ENCODE assay signal across 20 cellular contexts in the genomic region with DNA sequence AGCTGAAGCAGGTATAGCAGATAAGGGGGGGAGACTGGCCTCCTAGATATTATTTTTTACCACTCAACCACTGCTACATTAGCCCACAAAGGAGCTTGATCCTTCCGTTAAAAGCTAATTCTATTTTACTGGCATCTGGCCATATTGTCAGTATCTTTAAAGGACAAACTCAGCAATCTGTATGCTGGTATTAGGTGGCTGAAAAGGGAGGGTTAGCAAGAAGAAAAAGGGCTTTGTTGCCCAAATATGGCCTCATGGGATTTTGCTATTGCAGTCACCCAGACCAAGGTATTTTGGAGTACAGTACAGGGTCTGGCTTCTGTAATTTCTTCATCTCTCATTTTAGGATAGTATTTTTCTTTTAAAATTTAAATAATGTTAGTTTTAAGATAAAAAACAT.
"Had no signal": no experiment of that assay in that cellular context is flagged by ENCODE, and none has a peak within 500 bp of the region (broad histone marks: within the 10 kb centered on the region; RNA-seq: fewer than 3 reads in every experiment).

No MANE protein-coding gene starts in this region.

- H3K27me3 ChIP-seq: breast epithelium, colonic mucosa, dorsolateral prefrontal cortex, heart right ventricle had no signal

- H3K9me3 ChIP-seq: breast epithelium, colonic mucosa, heart right ventricle had no signal

- H3K9me3 Mint-ChIP-seq: activated B cell treated with CpG ODN at 0.5 μM for 24 hours; activated naive CD8-positive, alpha-beta T cell treated with anti-CD3 and anti-CD28 coated beads for 36 hours; activated T-cell treated with anti-CD3 and anti-CD28 coated beads, Interleukin-2, amount 50 U/mL, for 4 hours; naive B cell; T-helper 1 cell treated with Interleukin-12 subunit alpha and Interleukin-12 subunit beta and Interleukin-4 antibody, amounts not matched to agents 30 μg/mL and 1 μg/mL, for 36 hours had no signal

- H3K36me3 ChIP-seq: breast epithelium, colonic mucosa had no signal

- H3K4me1 ChIP-seq: breast epithelium, colonic mucosa had no signal

- H3K4me3 ChIP-seq: breast epithelium, colonic mucosa, dorsolateral prefrontal cortex, heart right ventricle, lung had no signal

- ATAC-seq: activated CD4-positive, alpha-beta T cell treated with anti-CD3 and anti-CD28 coated beads for 36 hours; activated T-cell treated with anti-CD3 and anti-CD28 coated beads, Interleukin-2, amount 50 U/mL, for 4 hours; heart right ventricle; left colon had no signal

- DNase-seq: activated B cell treated with CpG ODN at 0.5 μM for 24 hours; activated CD4-positive, alpha-beta T cell treated with anti-CD3 and anti-CD28 coated beads for 36 hours; activated CD4-positive, alpha-beta T cell treated with anti-CD3 and anti-CD28 coated beads, Interleukin-2, amount 50 U/mL, for 4 hours; activated CD8-positive, alpha-beta memory T cell treated with anti-CD3 and anti-CD28 coated beads for 24 hours; activated CD8-positive, alpha-beta memory T cell treated with anti-CD3 and anti-CD28 coated beads, Interleukin-2, amount 50 U/mL, for 4 hours; activated naive CD4-positive, alpha-beta T cell treated with Interleukin-2 at 50 U/mL for 16 hours; activated naive CD8-positive, alpha-beta T cell treated with anti-CD3 and anti-CD28 coated beads for 36 hours; activated T-cell treated with anti-CD3 and anti-CD28 coated beads, Interleukin-2, amount 50 U/mL, for 4 hours; colonic mucosa; dorsolateral prefrontal cortex; heart right ventricle; left colon; naive B cell; retina; stimulated activated CD4-positive, alpha-beta T cell treated with anti-CD3 and anti-CD28 coated beads, Interleukin-4, amount 100 ng/mL, for 1 hour; stimulated activated naive CD4-positive, alpha-beta T cell treated with Interleukin-2 at 50 U/mL for 16 hours had no signal

- H3K27ac ChIP-seq: breast epithelium, colonic mucosa, dorsolateral prefrontal cortex, heart right ventricle had no signal

- H3K27me3 Mint-ChIP-seq: activated B cell treated with CpG ODN at 0.5 μM for 24 hours; activated CD4-positive, alpha-beta T cell treated with anti-CD3 and anti-CD28 coated beads for 36 hours; activated naive CD8-positive, alpha-beta T cell treated with anti-CD3 and anti-CD28 coated beads for 36 hours; naive B cell; progenitor cell of endocrine pancreas had no signal

- H3K4me3 Mint-ChIP-seq: activated B cell treated with CpG ODN at 0.5 μM for 24 hours; activated CD4-positive, alpha-beta T cell treated with anti-CD3 and anti-CD28 coated beads for 36 hours; activated naive CD8-positive, alpha-beta T cell treated with anti-CD3 and anti-CD28 coated beads for 36 hours; activated T-cell treated with anti-CD3 and anti-CD28 coated beads, Interleukin-2, amount 50 U/mL, for 4 hours; naive B cell; T-helper 1 cell treated with Interleukin-12 subunit alpha and Interleukin-12 subunit beta and Interleukin-4 antibody, amounts not matched to agents 30 μg/mL and 1 μg/mL, for 36 hours had no signal

- H3K27ac Mint-ChIP-seq: activated B cell treated with CpG ODN at 0.5 μM for 24 hours; activated CD4-positive, alpha-beta T cell treated with anti-CD3 and anti-CD28 coated beads for 36 hours; activated naive CD8-positive, alpha-beta T cell treated with anti-CD3 and anti-CD28 coated beads for 36 hours had no signal
